ENCODE assay signal across 18 cellular contexts in genomic region chr4:41531561-41532245, GRCh38. TPM values are rescaled to one million over a fixed set of nuclear protein-coding genes. Genes with fewer than 3 reads are reported as not detected.
A peak's percentile ranks its signal among the peaks of the same experiment; 100 is the strongest.
DNase-seq lines count a peak whose midpoint lies in the region; ATAC-seq and TF ChIP-seq lines count a peak whose summit lies in the region.
"Had no signal": no experiment of that assay in that cellular context is flagged by ENCODE, and none has a peak within 500 bp of the region (broad histone marks: within the 10 kb centered on the region; RNA-seq: fewer than 3 reads in every experiment).

No MANE protein-coding gene starts in this region.

- H3K4me1 Mint-ChIP-seq in MCF 10A (ENCODE audit: insufficient read depth, unreplicated experiment) (peaks cover 21% of the 10 kb centered on the region), endodermal cell (peaks cover 13% of the 10 kb centered on the region)
- H3K4me1 Mint-ChIP-seq: CD4-positive, alpha-beta memory T cell had no signal

- intact Hi-C loops in MCF 10A (cut with micrococcal nuclease) = no loop called here
- intact Hi-C loops in mammary epithelial cell (cut with micrococcal nuclease) = no loop called here

- ATAC-seq in GM18520 (IDR thresholded peaks at IDR 0.05; ENCODE audit: unreplicated experiment) = no peak
- no peak for ATAC-seq in HG03520 (IDR thresholded peaks at IDR 0.05; ENCODE audit: unreplicated experiment)
- ATAC-seq: PC-3 had no signal

- H4K8ac ChIP-seq in neuronal stem cell (ENCODE audit: low read depth, low read length) = no peak overlapping the region

- no peaks in the 10 kb centered on the region for H3K27me3 ChIP-seq in mammary epithelial cell (ENCODE audit: insufficient read depth, low read length)
- no peaks in the 10 kb centered on the region for H3K27me3 ChIP-seq in endodermal cell (ENCODE audit: control insufficient read depth, insufficient read depth, low read length, poor library complexity, severe bottlenecking)
- no peaks in the 10 kb centered on the region for H3K27me3 ChIP-seq in neuronal stem cell (ENCODE audit: control insufficient read depth in 3 of 3, insufficient read depth in 3 of 3, low read depth in 1 of 3, low read length in 3 of 3)

- H2BK5ac ChIP-seq in neuronal stem cell (ENCODE audit: low read length) = no peak overlapping the region

- no peak overlapping the region for H2AFZ ChIP-seq in mammary epithelial cell (ENCODE audit: low read depth, low read length)
- H2AFZ ChIP-seq in neuronal stem cell (ENCODE audit: low read length) = peak overlapping the region; percentile 39

- no TSS peak for BruUV-seq in MCF 10A (replicated peaks; lab: Mats Ljungman, UMichigan)
- BruUV-seq in mammary epithelial cell (replicated peaks; lab: Mats Ljungman, UMichigan) = no TSS peak

- H2BK12ac ChIP-seq in neuronal stem cell (ENCODE audit: low read length) = no peak overlapping the region

- DNase-seq in MCF 10A (ENCODE audit: unreplicated experiment) = no peak
- no peak for DNase-seq in mammary epithelial cell
- DNase-seq in endodermal cell = no peak
- no peak for DNase-seq in neuronal stem cell (ENCODE audit: low spot score)
- no peak for DNase-seq in glomerular visceral epithelial cell (ENCODE audit: extremely low spot score)
- no peak for DNase-seq in A172 (ENCODE audit: low spot score)
- DNase-seq: 8988T; CD4-positive, alpha-beta memory T cell; DMS53; EL; NCI-H1105 treated with DMSO at 0.1 percent for 48 hours; NCI-H1694; NCI-H524; PC-3; SIG-M5 had no signal

- no peak overlapping the region for H4K91ac ChIP-seq in neuronal stem cell (ENCODE audit: low read depth, low read length, poor library complexity)

- dilution Hi-C loops in mammary epithelial cell (cut with HindIII; ENCODE audit: low sequenced_read_pairs) = no loop called here

- no peak overlapping the region for H3K14ac ChIP-seq in neuronal stem cell (ENCODE audit: low read length)

- H2AK5ac ChIP-seq in neuronal stem cell (ENCODE audit: low read depth, low read length) = no peak overlapping the region

- in situ Hi-C loops in mammary epithelial cell (cut with MboI; ENCODE audit: low sequenced_read_pairs in 2 of 2) = no loop called here

- H3K27ac Mint-ChIP-seq in MCF 10A (ENCODE audit: low read depth, unreplicated experiment) (peak overlapping the region; percentile 29), endodermal cell (no peak overlapping the region)
- H3K27ac Mint-ChIP-seq: CD4-positive, alpha-beta memory T cell had no signal

- H3K4ac ChIP-seq in neuronal stem cell (ENCODE audit: low read length) = no peak overlapping the region

- H3K36me3 Mint-ChIP-seq in MCF 10A (ENCODE audit: insufficient read depth, unreplicated experiment) = no peaks in the 10 kb centered on the region
- no peaks in the 10 kb centered on the region for H3K36me3 Mint-ChIP-seq in endodermal cell (ENCODE audit: low read depth)
- H3K36me3 Mint-ChIP-seq: CD4-positive, alpha-beta memory T cell had no signal

- H3K36me3 ChIP-seq in mammary epithelial cell (ENCODE audit: insufficient read depth, low read length) (no peaks in the 10 kb centered on the region), endodermal cell (ENCODE audit: control insufficient read depth, insufficient read depth, low read length) (no peaks in the 10 kb centered on the region), neuronal stem cell (replicated peaks in 1 of 2; ENCODE audit: control insufficient read depth in 2 of 2, insufficient read depth in 2 of 2, low read length in 2 of 2) (no peaks in the 10 kb centered on the region)

- H3K79me2 ChIP-seq in mammary epithelial cell (ENCODE audit: insufficient read depth, low read length) = no peaks in the 10 kb centered on the region

- no peaks in the 10 kb centered on the region for H3K4me1 ChIP-seq in mammary epithelial cell (ENCODE audit: insufficient read depth, low read length)
- H3K4me1 ChIP-seq in endodermal cell (ENCODE audit: control insufficient read depth, insufficient read depth, low read length) = no peaks in the 10 kb centered on the region
- peaks cover 2% of the 10 kb centered on the region in 2 donors for H3K4me1 ChIP-seq in neuronal stem cell (ENCODE audit: control insufficient read depth in 2 of 2, insufficient read depth in 1 of 2, low read depth in 1 of 2, low read length in 2 of 2)

- CTCF ChIA-PET in MCF 10A (lab: Yijun Ruan, JAX) (no interaction called here), mammary epithelial cell (lab: Charles Lee; ENCODE audit: low non-redundant PET) (no interaction called here)

- POLR2A ChIA-PET in MCF 10A (lab: Yijun Ruan, JAX) = no interaction called here

- H4K20me1 ChIP-seq in mammary epithelial cell (ENCODE audit: insufficient read depth, low read length) = no peaks in the 10 kb centered on the region

- no peak overlapping the region for H3K18ac ChIP-seq in neuronal stem cell (ENCODE audit: low read length)

- no peak overlapping the region for H3K9ac ChIP-seq in mammary epithelial cell (ENCODE audit: insufficient read depth, low read length)
- H3K9ac ChIP-seq in endodermal cell (ENCODE audit: extremely low read depth, low read length, poor library complexity, severe bottlenecking) = no peak overlapping the region
- no peak overlapping the region for H3K9ac ChIP-seq in neuronal stem cell (ENCODE audit: low read depth, low read length, poor library complexity)

- H3K27ac ChIP-seq in mammary epithelial cell (ENCODE audit: insufficient read depth, low read depth, low read length) (no peak overlapping the region), endodermal cell (ENCODE audit: low read depth, low read length) (peak overlapping the region; percentile 14), neuronal stem cell (replicated peaks; ENCODE audit: low read length) (no peak overlapping the region)
- H3K27ac ChIP-seq: RWPE1 had no signal

- TF ChIP-seq CTCF in MCF 10A (IDR thresholded peaks at IDR 0.05; ENCODE audit: unreplicated experiment) (no peak), mammary epithelial cell (conservative IDR thresholded peaks at IDR 0.05 in 1 of 2, IDR thresholded peaks at IDR 0.05 in 1 of 2; ENCODE audit: extremely low read depth in 1 of 2, insufficient read depth in 1 of 2, low read depth in 1 of 2, low read length in 2 of 2) (no peak), endodermal cell (conservative IDR thresholded peaks at IDR 0.05) (no peak)

- no peak overlapping the region for H3K4me2 ChIP-seq in mammary epithelial cell (ENCODE audit: insufficient read depth, low read depth, low read length)
- H3K4me2 ChIP-seq in neuronal stem cell (ENCODE audit: insufficient read depth, low read length, poor library complexity, severe bottlenecking) = no peak overlapping the region

- H3K27me3 Mint-ChIP-seq in MCF 10A (ENCODE audit: insufficient read depth, unreplicated experiment) = no peaks in the 10 kb centered on the region
- peaks cover 7% of the 10 kb centered on the region for H3K27me3 Mint-ChIP-seq in endodermal cell (ENCODE audit: insufficient read depth)

- 83% methylated on average over 9 of the region's 9 CpGs for WGBS in mammary epithelial cell (ENCODE audit: low coverage, missing lambda C conversion rate)
- WGBS in endodermal cell (ENCODE audit: insufficient coverage in 1 of 2, insufficient read length in 1 of 2), 2 experiments = 95 to 96% methylated on average over 5 to 9 of the region's 9 CpGs
- no CpG with 5 or more reads among the region's 9 CpGs for WGBS in neuronal stem cell (ENCODE audit: extremely low coverage in 2 of 2, insufficient read length in 2 of 2, insufficient replicate concordance in 1 of 2), 2 donors

- no peak overlapping the region for H3K4me3 ChIP-seq in mammary epithelial cell (replicated peaks in 1 of 3; ENCODE audit: insufficient read depth in 1 of 3, low read depth in 2 of 3, low read length in 3 of 3)
- H3K4me3 ChIP-seq in endodermal cell (ENCODE audit: low read length) = no peak overlapping the region
- H3K4me3 ChIP-seq in neuronal stem cell (ENCODE audit: low read length in 2 of 2) = no peak overlapping the region

- no peaks in the 10 kb centered on the region for H3K9me3 Mint-ChIP-seq in MCF 10A (ENCODE audit: unreplicated experiment)
- H3K9me3 Mint-ChIP-seq in endodermal cell = no peaks in the 10 kb centered on the region

- H2BK15ac ChIP-seq in neuronal stem cell (ENCODE audit: low read length) = no peak overlapping the region

- no peaks in the 10 kb centered on the region for H3K9me3 ChIP-seq in mammary epithelial cell (replicated peaks; ENCODE audit: insufficient read depth, low read length)
- no peaks in the 10 kb centered on the region for H3K9me3 ChIP-seq in endodermal cell (ENCODE audit: control insufficient read depth, low read length)
- no peaks in the 10 kb centered on the region for H3K9me3 ChIP-seq in neuronal stem cell (replicated peaks in 1 of 2; ENCODE audit: control insufficient read depth in 2 of 2, insufficient read depth in 1 of 2, low read depth in 1 of 2, low read length in 2 of 2)

- no peak overlapping the region for H2BK120ac ChIP-seq in neuronal stem cell (ENCODE audit: low read depth, low read length)

- H3K23ac ChIP-seq in neuronal stem cell (ENCODE audit: low read depth, low read length, poor library complexity) = no peak overlapping the region

- no peak overlapping the region for H3K4me3 Mint-ChIP-seq in MCF 10A (ENCODE audit: unreplicated experiment)
- H3K4me3 Mint-ChIP-seq in endodermal cell = no peak overlapping the region
- H3K4me3 Mint-ChIP-seq: CD4-positive, alpha-beta memory T cell had no signal

- no peaks in the 10 kb centered on the region for H3K79me1 ChIP-seq in neuronal stem cell (ENCODE audit: low read depth, low read length)

RNA-seq across cellular contexts. Expression of gene LIMCH1, which starts 6.3 kb away (rescaled TPM):
- total RNA-seq in MCF 10A (2022) (36.6 and 48.4 TPM in 2 replicates), mammary epithelial cell (1 to 10 TPM in 1 of 2 donors, not detected in 1; 7.3 TPM), endodermal cell (1 to 10 TPM; 3.1 to 5.8 TPM)
- polyA plus RNA-seq in mammary epithelial cell = 0.05 TPM
- not detected for polyA minus RNA-seq in mammary epithelial cell
- 14.1 TPM for polyA plus RNA-seq in endodermal cell (2013, experiment 1 of 2)
- 13.5 TPM for polyA plus RNA-seq in endodermal cell (2013, experiment 2 of 2)
- 10.0 TPM for polyA plus RNA-seq in neuronal stem cell (2013, experiment 1 of 2)
- polyA plus RNA-seq in neuronal stem cell (2013, experiment 2 of 2) = 9.6 TPM
- total RNA-seq in A172 (2014; rRNA removed; shearing (Covaris generic)) = 20.4 and 31.1 TPM in 2 replicates
- total RNA-seq: CD4-positive, alpha-beta memory T cell had no signal
- polyA plus RNA-seq: CD4-positive, alpha-beta memory T cell had no signal
